Comparison of ENCODE assay signal across 17 cellular contexts in the genomic region with DNA sequence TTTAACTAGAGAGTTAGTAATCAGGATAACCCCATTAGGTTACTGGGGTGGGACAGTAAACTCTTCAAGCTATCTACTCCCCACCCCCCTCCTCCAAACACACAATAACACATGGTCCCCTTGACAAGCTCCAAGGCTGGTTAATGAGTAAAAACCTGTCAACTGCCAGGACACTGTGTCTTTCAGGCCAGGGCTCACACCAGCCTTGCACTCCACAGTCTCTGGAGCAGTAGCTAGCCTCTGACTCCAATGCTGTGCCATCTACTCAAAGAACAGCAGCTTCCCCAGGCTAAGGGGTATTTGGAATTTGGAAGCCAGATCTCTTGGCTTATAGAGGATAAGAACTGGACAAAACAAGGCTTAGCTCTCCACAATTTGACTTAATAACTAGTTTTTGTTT.
"Had no signal": no experiment of that assay in that cellular context is flagged by ENCODE, and none has a peak within 500 bp of the region (broad histone marks: within the 10 kb centered on the region; RNA-seq: fewer than 3 reads in every experiment).

No MANE protein-coding gene starts in this region.

- H3K27me3 ChIP-seq: esophagus muscularis mucosa, gastrocnemius medialis, ovary, right atrium auricular region, sigmoid colon, testis, tibial nerve, upper lobe of right lung had no signal

- H3K27me3 Mint-ChIP-seq: dendritic cell treated with granulocyte-macrophage colony-stimulating factor and Interleukin-4, amounts not matched to agents 40 ng/mL and 50 ng/mL, for 4 days; effector memory CD8-positive, alpha-beta T cell; naive thymus-derived CD8-positive, alpha-beta T cell had no signal

- H3K27ac ChIP-seq: epithelial cell of prostate, esophagus muscularis mucosa, gastrocnemius medialis, ovary, right atrium auricular region, skin epidermis, testis, tibial nerve, upper lobe of right lung had no signal

- H3K36me3 ChIP-seq: ovary had no signal

- H3K4me3 ChIP-seq: esophagus muscularis mucosa, gastrocnemius medialis, mucosa of descending colon, ovary, right atrium auricular region, sigmoid colon, skin epidermis, testis, tibial nerve, upper lobe of right lung had no signal

- H3K27ac Mint-ChIP-seq: dendritic cell treated with granulocyte-macrophage colony-stimulating factor and Interleukin-4, amounts not matched to agents 40 ng/mL and 50 ng/mL, for 4 days had no signal

- H3K4me3 Mint-ChIP-seq: dendritic cell treated with granulocyte-macrophage colony-stimulating factor and Interleukin-4, amounts not matched to agents 40 ng/mL and 50 ng/mL, for 4 days; effector memory CD8-positive, alpha-beta T cell; naive thymus-derived CD8-positive, alpha-beta T cell had no signal

- DNase-seq: effector memory CD8-positive, alpha-beta T cell; gastrocnemius medialis; mammary epithelial cell; mucosa of descending colon; naive thymus-derived CD8-positive, alpha-beta T cell; ovary; sigmoid colon; stimulated activated CD4-positive, alpha-beta T cell treated with anti-CD3 and anti-CD28 coated beads, Interleukin-12 subunit alpha, Interleukin-12 subunit beta, amount 100 ng/mL, for 4 hours; stimulated activated naive CD4-positive, alpha-beta T cell treated with Interleukin-2 at 50 U/mL for 16 hours; testis; upper lobe of right lung had no signal

- H3K9me3 ChIP-seq: esophagus muscularis mucosa, gastrocnemius medialis, mucosa of descending colon, ovary, right atrium auricular region, sigmoid colon, testis, upper lobe of right lung had no signal

- H3K4me1 ChIP-seq: right atrium auricular region, testis, upper lobe of right lung had no signal

- H3K9me3 Mint-ChIP-seq: dendritic cell treated with granulocyte-macrophage colony-stimulating factor and Interleukin-4, amounts not matched to agents 40 ng/mL and 50 ng/mL, for 4 days had no signal
